In genomic region chr2:166651991-166652390, GRCh38 we compare ENCODE assay signal across 27 cellular contexts.
"Had no signal": no experiment of that assay in that cellular context is flagged by ENCODE, and none has a peak within 500 bp of the region (broad histone marks: within the 10 kb centered on the region; RNA-seq: fewer than 3 reads in every experiment).

No MANE protein-coding gene starts in this region.

- DNase-seq: activated CD4-positive, alpha-beta memory T cell treated with anti-CD3 and anti-CD28 coated beads for 36 hours; activated CD4-positive, alpha-beta T cell treated with anti-CD3 and anti-CD28 coated beads for 36 hours; activated CD4-positive, alpha-beta T cell treated with anti-CD3 and anti-CD28 coated beads, Interleukin-2, amount 10 ng/mL, durations not matched to agents 24 days and 14 days; activated CD4-positive, CD25-positive, alpha-beta regulatory T cell; activated CD4-positive, CD25-positive, alpha-beta regulatory T cell treated with anti-CD3 and anti-CD28 coated beads, Interleukin-2, amount 50 U/mL, for 72 hours; activated CD8-positive, alpha-beta memory T cell treated with anti-CD3 and anti-CD28 coated beads, Interleukin-2, amount 10 ng/mL, durations not matched to agents 7 days and 5 days; activated CD8-positive, alpha-beta memory T cell treated with anti-CD3 and anti-CD28 coated beads, Interleukin-2, amount 50 U/mL, for 4 hours; activated CD8-positive, alpha-beta T cell treated with anti-CD3 and anti-CD28 coated beads, Interleukin-2, amount 10 ng/mL, durations not matched to agents 7 days and 5 days; activated effector memory CD4-positive, alpha-beta T cell treated with anti-CD3 and anti-CD28 coated beads, Interleukin-2, amount 50 U/mL, for 16 hours; activated naive CD4-positive, alpha-beta T cell treated with anti-CD3 and anti-CD28 coated beads for 36 hours; activated naive CD8-positive, alpha-beta T cell treated with anti-CD3 and anti-CD28 coated beads for 36 hours; activated naive CD8-positive, alpha-beta T cell treated with anti-CD3 and anti-CD28 coated beads, Interleukin-2, amount 50 U/mL, for 24 hours; activated T-cell treated with anti-CD3 and anti-CD28 coated beads, Interleukin-2, amount 50 U/mL, for 1 hour; activated T-cell treated with anti-CD3 and anti-CD28 coated beads, Interleukin-2, amount 50 U/mL, for 48 hours; adrenal gland; amygdala; aorta; body of pancreas; caudate nucleus; cortex of kidney; dermis blood vessel endothelial cell; effector CD4-positive, alpha-beta T cell; effector memory CD8-positive, alpha-beta T cell; erythroblast; foreskin keratinocyte; heart right ventricle; T-helper 2 cell had no signal
